10 cellular contexts compared by ENCODE assay signal in the genomic region with DNA sequence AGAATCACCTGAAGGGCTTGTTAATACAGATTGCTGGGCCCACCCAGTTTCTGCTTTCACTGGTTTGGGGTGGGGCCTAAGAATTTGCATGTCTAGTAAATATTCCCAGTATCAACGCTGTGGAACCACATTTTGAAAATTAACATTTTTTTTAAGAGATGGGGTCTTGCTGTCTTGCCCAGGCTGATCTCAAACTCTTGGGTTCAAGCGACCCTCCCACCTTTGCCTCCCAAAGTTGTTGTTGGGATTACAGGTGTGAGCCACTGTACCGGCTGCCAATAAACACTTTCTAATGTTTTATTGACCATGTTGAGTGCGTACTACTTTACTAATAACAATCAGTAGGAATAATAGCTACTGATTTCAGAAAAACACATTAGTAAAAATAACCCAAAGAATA. TPM values are rescaled to one million over a fixed set of nuclear protein-coding genes. Genes with fewer than 3 reads are reported as not detected.
DNase-seq lines count a peak whose midpoint lies in the region; ATAC-seq, FAIRE-seq and TF ChIP-seq lines count a peak whose summit lies in the region.
"Had no signal": no experiment of that assay in that cellular context is flagged by ENCODE, and none has a peak within 500 bp of the region (broad histone marks: within the 10 kb centered on the region; RNA-seq: fewer than 3 reads in every experiment).

No MANE protein-coding gene starts in this region.

- H3K9me3 Mint-ChIP-seq in activated naive CD4-positive, alpha-beta T cell treated with anti-CD3 and anti-CD28 coated beads, Interleukin-2, amount 50 U/mL, for 24 hours: no peaks in the 10 kb centered on the region
- no peaks in the 10 kb centered on the region for H3K9me3 Mint-ChIP-seq in activated T-helper 2 cell treated with anti-CD3 and anti-CD28 coated beads, Interferon-gamma antibody, Interleukin-2, Interleukin-4, amounts not matched to agents 10 μg/mL and 5 μg/mL and 100 μg/mL, durations not matched to agents 14 hours and 24 hours and 36 hours

- TF ChIP-seq CTCF in kidney (IDR thresholded peaks at IDR 0.05; ENCODE audit: borderline replicate concordance, extremely low read depth, insufficient read depth) (no peak), thoracic aorta (IDR thresholded peaks at IDR 0.05) (no peak)

- H3K4me1 ChIP-seq in kidney (ENCODE audit: control insufficient read depth in 1 of 2, insufficient read depth in 1 of 2, low read depth in 1 of 2, low read length in 2 of 2) (peaks cover 11 to 14% of the 10 kb centered on the region in 2 donors), thoracic aorta (ENCODE audit: control insufficient read depth in 1 of 2, low read depth in 2 of 2) (peaks cover 20 to 48% of the 10 kb centered on the region in 2 donors)

- H3K36me3 ChIP-seq in kidney (ENCODE audit: control insufficient read depth in 1 of 2, insufficient read depth in 2 of 2, low read length in 2 of 2) (peaks cover 48 to 58% of the 10 kb centered on the region in 2 donors), thoracic aorta (peaks cover 55% of the 10 kb centered on the region)

- no peaks in the 10 kb centered on the region for H3K27me3 Mint-ChIP-seq in activated naive CD4-positive, alpha-beta T cell treated with anti-CD3 and anti-CD28 coated beads, Interleukin-2, amount 50 U/mL, for 24 hours
- H3K27me3 Mint-ChIP-seq in activated T-helper 2 cell treated with anti-CD3 and anti-CD28 coated beads, Interferon-gamma antibody, Interleukin-2, Interleukin-4, amounts not matched to agents 10 μg/mL and 5 μg/mL and 100 μg/mL, durations not matched to agents 14 hours and 24 hours and 36 hours (ENCODE audit: low read depth): no peaks in the 10 kb centered on the region

- no peaks in the 10 kb centered on the region for H3K9me3 ChIP-seq in kidney (ENCODE audit: control insufficient read depth in 1 of 2, low read length in 2 of 2)
- H3K9me3 ChIP-seq in thoracic aorta: no peaks in the 10 kb centered on the region

- H3K4me3 ChIP-seq in kidney (ENCODE audit: low read length in 2 of 2) (peak overlapping the region; percentile 92 to 93), thoracic aorta (peak overlapping the region; percentile 95)

- peak overlapping the region; percentile 96 for H3K27ac Mint-ChIP-seq in activated naive CD4-positive, alpha-beta T cell treated with anti-CD3 and anti-CD28 coated beads, Interleukin-2, amount 50 U/mL, for 24 hours
- peak overlapping the region; percentile 98 for H3K27ac Mint-ChIP-seq in activated T-helper 2 cell treated with anti-CD3 and anti-CD28 coated beads, Interferon-gamma antibody, Interleukin-2, Interleukin-4, amounts not matched to agents 10 μg/mL and 5 μg/mL and 100 μg/mL, durations not matched to agents 14 hours and 24 hours and 36 hours

- H3K27ac ChIP-seq in kidney (ENCODE audit: low read depth in 2 of 2, low read length in 2 of 2) (no peak overlapping the region), thoracic aorta (no peak overlapping the region)
- H3K27ac ChIP-seq: parathyroid adenoma had no signal

- ATAC-seq in thoracic aorta (ENCODE audit: insufficient number of reproducible peaks, low FRiP score, low read depth) (no peak), GM21447 (IDR thresholded peaks at IDR 0.05; ENCODE audit: unreplicated experiment) (no peak)

- peak overlapping the region in 1 of 2 donors; percentile 95 for H3K9ac ChIP-seq in kidney (ENCODE audit: low read length in 2 of 2)
- H3K9ac ChIP-seq: parathyroid adenoma had no signal

- FAIRE-seq in kidney (lab: Jason Lieb, UNC): no peak
- FAIRE-seq: D721Med had no signal

- peaks cover 42% of the 10 kb centered on the region for H3K36me3 Mint-ChIP-seq in activated naive CD4-positive, alpha-beta T cell treated with anti-CD3 and anti-CD28 coated beads, Interleukin-2, amount 50 U/mL, for 24 hours
- peaks cover 75% of the 10 kb centered on the region for H3K36me3 Mint-ChIP-seq in activated T-helper 2 cell treated with anti-CD3 and anti-CD28 coated beads, Interferon-gamma antibody, Interleukin-2, Interleukin-4, amounts not matched to agents 10 μg/mL and 5 μg/mL and 100 μg/mL, durations not matched to agents 14 hours and 24 hours and 36 hours (ENCODE audit: low read depth)

- H3K4me3 Mint-ChIP-seq in activated naive CD4-positive, alpha-beta T cell treated with anti-CD3 and anti-CD28 coated beads, Interleukin-2, amount 50 U/mL, for 24 hours: peak overlapping the region; percentile 94
- peak overlapping the region; percentile 94 for H3K4me3 Mint-ChIP-seq in activated T-helper 2 cell treated with anti-CD3 and anti-CD28 coated beads, Interferon-gamma antibody, Interleukin-2, Interleukin-4, amounts not matched to agents 10 μg/mL and 5 μg/mL and 100 μg/mL, durations not matched to agents 14 hours and 24 hours and 36 hours (ENCODE audit: low read depth)

- no peaks in the 10 kb centered on the region for H3K27me3 ChIP-seq in thoracic aorta (replicated peaks; ENCODE audit: insufficient read depth)

- intact Hi-C loops in activated T-helper 2 cell treated with anti-CD3 and anti-CD28 coated beads, Interferon-gamma antibody, Interleukin-2, Interleukin-4, amounts not matched to agents 10 μg/mL and 5 μg/mL and 100 μg/mL, durations not matched to agents 14 hours and 24 hours and 36 hours (cut with micrococcal nuclease): loop anchor here (5.0 kb wide), 2 partner anchors 126 to 349 kb away; partner anchors contain the start of gene AMPD3
- intact Hi-C loops in kidney (cut with DNase I): loop anchor here (10.0 kb wide), 1 partner anchor 49 kb away; the partner anchor contains the start of gene ZBED5

- H3K4me1 Mint-ChIP-seq in activated naive CD4-positive, alpha-beta T cell treated with anti-CD3 and anti-CD28 coated beads, Interleukin-2, amount 50 U/mL, for 24 hours: peaks cover 64% of the 10 kb centered on the region
- H3K4me1 Mint-ChIP-seq in activated T-helper 2 cell treated with anti-CD3 and anti-CD28 coated beads, Interferon-gamma antibody, Interleukin-2, Interleukin-4, amounts not matched to agents 10 μg/mL and 5 μg/mL and 100 μg/mL, durations not matched to agents 14 hours and 24 hours and 36 hours (ENCODE audit: low read depth): peaks cover 49% of the 10 kb centered on the region

- DNase-seq in activated naive CD4-positive, alpha-beta T cell treated with anti-CD3 and anti-CD28 coated beads, Interleukin-2, amount 50 U/mL, for 16 hours: no peak
- no peak for DNase-seq in activated T-helper 2 cell treated with anti-CD3 and anti-CD28 coated beads, Interferon-gamma antibody, Interleukin-2, Interleukin-4, amounts not matched to agents 10 μg/mL and 5 μg/mL and 100 μg/mL, durations not matched to agents 14 hours and 24 hours and 36 hours (ENCODE audit: low spot score)
- DNase-seq in kidney (no peak), thoracic aorta (ENCODE audit: low spot score) (no peak), GM19240 (ENCODE audit: insufficient read length, low spot score) (no peak), NCI-H446 treated with DMSO at 0.1 percent for 48 hours (lab: John Stamatoyannopoulos, UW) (no peak)

RNA-seq across cellular contexts. Expression of gene EIF4G2, which starts 2.5 kb away (rescaled TPM):
- 1,057 and 1,120 TPM in 2 replicates for total RNA-seq in activated T-helper 2 cell treated with anti-CD3 and anti-CD28 coated beads, Interferon-gamma antibody, Interleukin-2, Interleukin-4, amounts not matched to agents 10 μg/mL and 5 μg/mL and 100 μg/mL, durations not matched to agents 14 hours and 24 hours and 36 hours
- 716 TPM for total RNA-seq in kidney
- 238 TPM for polyA plus RNA-seq in kidney (ENCODE audit: insufficient read depth, low read depth, low replicate concordance)
- 100 to 1,000 TPM; 361 to 564 TPM for total RNA-seq in thoracic aorta

RNA-seq across cellular contexts. Expression of gene ZBED5, which starts 51.6 kb away (rescaled TPM):
- 39.2 and 40.3 TPM in 2 replicates for total RNA-seq in activated T-helper 2 cell treated with anti-CD3 and anti-CD28 coated beads, Interferon-gamma antibody, Interleukin-2, Interleukin-4, amounts not matched to agents 10 μg/mL and 5 μg/mL and 100 μg/mL, durations not matched to agents 14 hours and 24 hours and 36 hours
- total RNA-seq in kidney (59.7 TPM), thoracic aorta (10 to 100 TPM; 37.4 to 39.7 TPM)
- polyA plus RNA-seq in kidney (ENCODE audit: insufficient read depth, low read depth, low replicate concordance): 25.2 TPM

RNA-seq across cellular contexts. Expression of gene CTR9, which starts 55.2 kb away (rescaled TPM):
- total RNA-seq in activated T-helper 2 cell treated with anti-CD3 and anti-CD28 coated beads, Interferon-gamma antibody, Interleukin-2, Interleukin-4, amounts not matched to agents 10 μg/mL and 5 μg/mL and 100 μg/mL, durations not matched to agents 14 hours and 24 hours and 36 hours: 41.5 and 43.5 TPM in 2 replicates
- total RNA-seq in kidney (33.3 TPM), thoracic aorta (10 to 100 TPM; 15.0 to 20.1 TPM)
- 16.7 TPM for polyA plus RNA-seq in kidney (ENCODE audit: insufficient read depth, low read depth, low replicate concordance)
